ENCODE assay signal across 14 cellular contexts in the genomic region with DNA sequence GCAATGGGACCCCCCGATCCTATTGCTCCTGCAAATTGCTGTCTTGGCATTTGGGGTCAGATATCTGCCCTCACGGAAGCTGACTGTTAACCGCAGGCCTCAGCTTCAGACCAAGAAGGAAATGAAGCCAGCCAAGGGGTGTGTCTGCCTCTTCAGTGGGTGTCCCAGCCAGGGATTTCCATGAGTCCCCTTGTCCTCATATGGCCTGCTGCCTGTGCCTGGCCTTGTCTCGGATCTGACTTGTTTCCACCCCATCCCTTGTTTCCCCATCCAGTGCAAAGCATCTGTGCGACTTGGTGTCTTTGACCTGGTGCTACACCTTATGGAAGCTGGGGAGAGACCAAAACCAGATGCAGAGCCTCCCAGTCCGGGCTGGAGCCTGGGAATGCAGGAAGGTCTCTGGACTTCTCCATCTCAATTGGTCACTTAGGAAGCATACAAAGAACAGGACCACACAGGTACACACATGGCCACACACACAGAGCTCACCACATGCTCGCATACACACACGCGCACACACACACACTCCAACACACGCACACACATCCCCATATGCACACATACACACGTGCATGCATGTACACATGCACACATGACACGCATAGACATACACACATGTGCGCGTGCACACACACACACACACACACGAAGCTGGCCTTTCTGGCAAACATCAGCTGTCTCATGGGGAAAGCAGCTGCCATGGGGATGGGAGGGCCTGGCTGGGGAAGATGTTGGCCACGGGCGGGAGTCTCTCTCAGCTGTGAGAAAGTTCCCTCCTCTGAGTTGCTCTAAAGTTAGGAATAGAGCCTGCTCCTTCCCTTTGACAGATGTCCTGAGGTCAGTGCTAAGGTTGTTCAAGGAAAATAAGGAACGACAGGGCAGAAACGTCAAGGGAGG.
DNase-seq lines count a peak whose midpoint lies in the region; ATAC-seq, FAIRE-seq and TF ChIP-seq lines count a peak whose summit lies in the region.
"Had no signal": no experiment of that assay in that cellular context is flagged by ENCODE, and none has a peak within 500 bp of the region (broad histone marks: within the 10 kb centered on the region; RNA-seq: fewer than 3 reads in every experiment).

No MANE protein-coding gene starts in this region.

- H3K27me3 ChIP-seq in right atrium auricular region, result no peaks in the 10 kb centered on the region
- H3K27me3 ChIP-seq: adrenal gland, SJSA1, upper lobe of left lung had no signal

- intact Hi-C loops in Right ventricle myocardium inferior (cut with DNase I), result no loop called here
- intact Hi-C loops in left cardiac atrium (cut with DNase I), result loop anchor here in 1 of 2 donors (10.0 kb wide), 1 partner anchor 833 kb away; no protein-coding TSS in a partner anchor

- DNase-seq in Right ventricle myocardium inferior (ENCODE audit: missing footprints) (no peak), right atrium auricular region (ENCODE audit: low spot score) (no peak), UCSD-AML1 (lab: John Stamatoyannopoulos, UW; ENCODE audit: unreplicated experiment) (peak; percentile 41), left cardiac atrium (peak; percentile 46), urothelium cell line (ENCODE audit: low spot score) (no peak), DMS79 (lab: John Stamatoyannopoulos, UW) (no peak), CD1c-positive myeloid dendritic cell (ENCODE audit: extremely low spot score) (no peak)
- DNase-seq: activated T-cell treated with anti-CD3 and anti-CD28 coated beads, Interleukin-2, amount 50 U/mL, for 24 hours; NCI-H2107; stimulated activated CD4-positive, alpha-beta T cell treated with anti-CD3 and anti-CD28 coated beads, Interleukin-1b, Interleukin-23, amount 100 ng/mL, for 48 hours; upper lobe of left lung had no signal

- H3K27ac ChIP-seq in right atrium auricular region, result no peak overlapping the region
- H3K27ac ChIP-seq: adrenal gland, SJSA1, upper lobe of left lung had no signal

- H3K36me3 ChIP-seq in right atrium auricular region, result no peaks in the 10 kb centered on the region
- H3K36me3 ChIP-seq: adrenal gland, SJSA1 had no signal

- peaks cover 0 to 9% of the 10 kb centered on the region in 2 donors for H3K4me1 ChIP-seq in right atrium auricular region
- H3K4me1 ChIP-seq: adrenal gland, SJSA1 had no signal

- TF ChIP-seq CTCF in right atrium auricular region (IDR thresholded peaks at IDR 0.05), result no peak

- ATAC-seq in Right ventricle myocardium inferior (peak; percentile 69), left cardiac atrium (peak; percentile 61 to 71), GM18909 (IDR thresholded peaks at IDR 0.05; ENCODE audit: poor library complexity, unreplicated experiment) (no peak)

- FAIRE-seq in urothelium cell line (lab: Jason Lieb, UNC), result peak; percentile 35

- no peak overlapping the region for H3K4me3 ChIP-seq in right atrium auricular region
- H3K4me3 ChIP-seq: adrenal gland, SJSA1, upper lobe of left lung had no signal

- no peaks in the 10 kb centered on the region for H3K9me3 ChIP-seq in right atrium auricular region
- H3K9me3 ChIP-seq: adrenal gland, SJSA1, upper lobe of left lung had no signal

Comparison
In these comparisons a context has a peak if more than half of its experiments do, and no peak if none do; other contexts are left out.
1. DNase-seq: peak in UCSD-AML1 (single experiment) and left cardiac atrium (single experiment); none in Right ventricle myocardium inferior (single experiment), right atrium auricular region (single experiment), urothelium cell line (single experiment), DMS79 (single experiment) and CD1c-positive myeloid dendritic cell (single experiment).